Comparison of ENCODE assay signal across 20 cellular contexts in the genomic region with DNA sequence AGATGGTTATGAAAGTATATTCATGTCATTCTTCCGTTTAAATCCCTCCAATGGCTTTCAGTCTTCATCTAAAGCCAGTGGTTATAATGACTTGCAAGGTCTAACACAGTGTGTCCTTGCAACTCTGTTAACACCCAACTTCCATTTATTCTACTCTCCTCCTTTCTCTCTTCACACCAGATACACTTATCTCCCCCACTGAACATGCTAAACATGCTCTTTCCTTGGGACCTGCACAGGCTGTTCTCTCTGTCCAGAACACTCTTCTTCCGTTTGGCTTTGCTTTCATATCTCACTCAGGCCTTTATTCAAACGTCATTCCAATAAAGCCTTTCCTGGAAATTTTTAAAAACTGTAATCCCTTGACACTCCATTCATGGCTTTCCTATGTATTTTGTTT.
A peak's percentile ranks its signal among the peaks of the same experiment; 100 is the strongest.
DNase-seq lines count a peak whose midpoint lies in the region; ATAC-seq and TF ChIP-seq lines count a peak whose summit lies in the region.
"Had no signal": no experiment of that assay in that cellular context is flagged by ENCODE, and none has a peak within 500 bp of the region (broad histone marks: within the 10 kb centered on the region; RNA-seq: fewer than 3 reads in every experiment).

No MANE protein-coding gene starts in this region.

- peak; percentile 63 to 71 for ATAC-seq in left cardiac atrium
- ATAC-seq in Right ventricle myocardium superior (ENCODE audit: poor library complexity): no peak
- peak; percentile 68 to 83 for ATAC-seq in right cardiac atrium
- no peak for ATAC-seq in HG03095 (IDR thresholded peaks at IDR 0.05; ENCODE audit: unreplicated experiment)
- ATAC-seq: A549; CD8-positive, alpha-beta T cell had no signal

- H3K36me3 ChIP-seq in cardiac muscle cell (no peaks in the 10 kb centered on the region), left ventricle myocardium inferior (no peaks in the 10 kb centered on the region)
- H3K36me3 ChIP-seq: BLaER1 treated with 17β-estradiol and CSF1 and Interleukin-3, amounts not matched to agents 10 nM and 100 nM had no signal

- TF ChIP-seq CTCF in cardiac muscle cell (IDR thresholded peaks at IDR 0.05; ENCODE audit: low read depth, low read length) (no peak), left ventricle myocardium inferior (IDR thresholded peaks at IDR 0.05; ENCODE audit: borderline replicate concordance) (no peak), chondrocyte (IDR thresholded peaks at IDR 0.05) (no peak)

- H3K27ac ChIP-seq in cardiac muscle cell: peak overlapping the region; percentile 24
- H3K27ac ChIP-seq in right cardiac atrium (ENCODE audit: low read length): no peak overlapping the region
- no peak overlapping the region for H3K27ac ChIP-seq in left ventricle myocardium inferior (replicated peaks)
- H3K27ac ChIP-seq: 22Rv1; A549; BLaER1 treated with 17β-estradiol and CSF1 and Interleukin-3, amounts not matched to agents 10 nM and 100 nM; C4-2B had no signal

- peaks cover 4% of the 10 kb centered on the region for H3K36me3 Mint-ChIP-seq in chondrocyte (ENCODE audit: low read depth)
- H3K36me3 Mint-ChIP-seq: CD8-positive, alpha-beta T cell had no signal

- no peak overlapping the region for H3K4me3 Mint-ChIP-seq in chondrocyte (ENCODE audit: unreplicated experiment)
- H3K4me3 Mint-ChIP-seq: B cell; CD4-positive, alpha-beta T cell; CD8-positive, alpha-beta T cell had no signal

- DNase-seq in cardiac muscle cell (ENCODE audit: low read depth in 1 of 2, low spot score in 1 of 2): no peak
- DNase-seq in cardiac septum (ENCODE audit: low spot score): no peak
- DNase-seq in left cardiac atrium: no peak
- no peak for DNase-seq in Right ventricle myocardium superior
- no peak for DNase-seq in right cardiac atrium
- no peak for DNase-seq in left ventricle myocardium inferior
- no peak for DNase-seq in chondrocyte (ENCODE audit: low spot score)
- DNase-seq: AML-193; Caco-2; Calu3; CD4-positive, alpha-beta T cell; CD8-positive, alpha-beta T cell; DMS79 treated with DMSO at 0.1 percent for 48 hours; GF-D8 had no signal

- no peak overlapping the region for H3K4me3 ChIP-seq in cardiac muscle cell
- H3K4me3 ChIP-seq in right cardiac atrium (ENCODE audit: low read length): no peak overlapping the region
- no peak overlapping the region for H3K4me3 ChIP-seq in left ventricle myocardium inferior
- H3K4me3 ChIP-seq: A549; BLaER1 treated with 17β-estradiol and CSF1 and Interleukin-3, amounts not matched to agents 10 nM and 100 nM had no signal

- H3K27me3 ChIP-seq in cardiac muscle cell (no peaks in the 10 kb centered on the region), right cardiac atrium (ENCODE audit: control insufficient read depth, insufficient read depth) (no peaks in the 10 kb centered on the region), left ventricle myocardium inferior (ENCODE audit: low read depth) (no peaks in the 10 kb centered on the region)
- H3K27me3 ChIP-seq: BLaER1 treated with 17β-estradiol and CSF1 and Interleukin-3, amounts not matched to agents 10 nM and 100 nM had no signal

- 27% methylated on average over 3 of the region's 3 CpGs for WGBS in right cardiac atrium

- H3K9me3 ChIP-seq in cardiac muscle cell (ENCODE audit: low read depth) (no peaks in the 10 kb centered on the region), right cardiac atrium (ENCODE audit: control insufficient read depth, low read length) (no peaks in the 10 kb centered on the region), left ventricle myocardium inferior (replicated peaks) (no peaks in the 10 kb centered on the region)
- H3K9me3 ChIP-seq: A549; BLaER1 treated with 17β-estradiol and CSF1 and Interleukin-3, amounts not matched to agents 10 nM and 100 nM; Caco-2 had no signal

- no peaks in the 10 kb centered on the region for H3K9me3 Mint-ChIP-seq in chondrocyte (ENCODE audit: low read depth)

- H3K4me1 ChIP-seq in cardiac muscle cell (ENCODE audit: low read depth) (peaks cover 13% of the 10 kb centered on the region), right cardiac atrium (ENCODE audit: control insufficient read depth, insufficient read depth, low read length) (no peaks in the 10 kb centered on the region), left ventricle myocardium inferior (no peaks in the 10 kb centered on the region)
- H3K4me1 ChIP-seq: A549; BLaER1 treated with 17β-estradiol and CSF1 and Interleukin-3, amounts not matched to agents 10 nM and 100 nM; Caco-2 had no signal

- no peaks in the 10 kb centered on the region for H3K4me1 Mint-ChIP-seq in chondrocyte (ENCODE audit: low read depth)
- H3K4me1 Mint-ChIP-seq: B cell had no signal

- intact Hi-C loops in cardiac septum (cut with DNase I): no loop called here
- intact Hi-C loops in left cardiac atrium (cut with DNase I): no loop called here
- intact Hi-C loops in Right ventricle myocardium superior (cut with DNase I): no loop called here
- intact Hi-C loops in right cardiac atrium (cut with DNase I): loop anchor here in 1 of 4 donors (10.0 kb wide), 1 partner anchor 87 kb away; a partner anchor contains a TSS
- intact Hi-C loops in left ventricle myocardium inferior (cut with micrococcal nuclease): no loop called here

- H3K27ac Mint-ChIP-seq in chondrocyte (ENCODE audit: unreplicated experiment): peak overlapping the region; percentile 6
- H3K27ac Mint-ChIP-seq: B cell; CD4-positive, alpha-beta T cell; CD8-positive, alpha-beta T cell had no signal

- no peaks in the 10 kb centered on the region for H3K27me3 Mint-ChIP-seq in chondrocyte (ENCODE audit: low read depth)
- H3K27me3 Mint-ChIP-seq: B cell; CD4-positive, alpha-beta T cell had no signal

Comparison
In these comparisons a context has a peak if more than half of its experiments do, and no peak if none do; other contexts are left out.
1. ATAC-seq: peak in left cardiac atrium (2 of 2) and right cardiac atrium (2 of 2); none in Right ventricle myocardium superior (single experiment) and HG03095 (single experiment).